Comparison of ENCODE assay signal across 35 cellular contexts in genomic region chrX:140923118-140923517, GRCh38.
DNase-seq lines count a peak whose midpoint lies in the region; ATAC-seq, FAIRE-seq and TF ChIP-seq lines count a peak whose summit lies in the region.
"Had no signal": no experiment of that assay in that cellular context is flagged by ENCODE, and none has a peak within 500 bp of the region (broad histone marks: within the 10 kb centered on the region; RNA-seq: fewer than 3 reads in every experiment).

No MANE protein-coding gene starts in this region.

- no peak overlapping the region for H2BK120ac ChIP-seq in H1 (replicated peaks; ENCODE audit: low read depth, low read length)

- H3K27me3 ChIP-seq in K562 (ENCODE audit: control insufficient read depth in 2 of 2, insufficient read depth in 2 of 2, low read length in 2 of 2) (no peaks in the 10 kb centered on the region), H1 (replicated peaks in 1 of 4; ENCODE audit: control insufficient read depth in 3 of 4, extremely low read depth in 1 of 4, insufficient read depth in 3 of 4, low read length in 3 of 4) (no peaks in the 10 kb centered on the region), endothelial cell of umbilical vein (ENCODE audit: control insufficient read depth in 2 of 2, insufficient read depth in 2 of 2, low read length in 2 of 2) (no peaks in the 10 kb centered on the region), hepatocyte (no peaks in the 10 kb centered on the region)
- H3K27me3 ChIP-seq: BE2C had no signal

- TF ChIP-seq POLR2A in K562 (conservative IDR thresholded peaks at IDR 0.05) (no peak), H1 (IDR thresholded peaks at IDR 0.05; ENCODE audit: control extremely low read depth in 1 of 2, low read depth in 2 of 2, low read length in 2 of 2) (no peak), endothelial cell of umbilical vein (IDR thresholded peaks at IDR 0.05; ENCODE audit: low read depth, low read length) (no peak)

- H2BK12ac ChIP-seq in H1 (ENCODE audit: low read depth, low read length), result no peak overlapping the region

- no peak for ATAC-seq in K562
- ATAC-seq in GM21737 (IDR thresholded peaks at IDR 0.05; ENCODE audit: unreplicated experiment), result no peak
- ATAC-seq: A549; CD8-positive, alpha-beta T cell had no signal

- no TSS peak for BruUV-seq in K562 (replicated peaks; lab: Mats Ljungman, UMichigan)
- BruUV-seq in endothelial cell of umbilical vein (replicated peaks; lab: Mats Ljungman, UMichigan), result no TSS peak

- TF ChIP-seq CTCF in K562 (IDR thresholded peaks at IDR 0.05 in 2 of 3, conservative IDR thresholded peaks at IDR 0.05 in 1 of 3; ENCODE audit: insufficient read depth in 2 of 3, low read depth in 1 of 3, low read length in 3 of 3), result no peak
- TF ChIP-seq CTCF in H1 (IDR thresholded peaks at IDR 0.05; ENCODE audit: control extremely low read depth in 1 of 3, insufficient read depth in 1 of 3, low read depth in 1 of 3, low read length in 3 of 3), result no peak
- TF ChIP-seq CTCF in endothelial cell of umbilical vein (IDR thresholded peaks at IDR 0.05; ENCODE audit: extremely low read depth in 1 of 2, insufficient read depth in 1 of 2, low read depth in 1 of 2, low read length in 2 of 2), result no peak
- TF ChIP-seq CTCF in hepatocyte (IDR thresholded peaks at IDR 0.05; ENCODE audit: poor library complexity), result no peak

- H3K9me2 ChIP-seq in hepatocyte (replicated peaks; ENCODE audit: insufficient read depth), result no peaks in the 10 kb centered on the region

- no peak for FAIRE-seq in K562 (lab: Jason Lieb, UNC)
- peak; percentile 28 for FAIRE-seq in H1 (lab: Jason Lieb, UNC)
- peak; percentile 55 for FAIRE-seq in endothelial cell of umbilical vein (lab: Jason Lieb, UNC)
- FAIRE-seq: A204.1, D721Med had no signal

- H3K56ac ChIP-seq in H1 (replicated peaks; ENCODE audit: insufficient read length, low read depth, low read length), result no peak overlapping the region

- H4K20me1 ChIP-seq in K562 (replicated peaks; ENCODE audit: control insufficient read depth, insufficient read depth, low read length), result no peaks in the 10 kb centered on the region
- H4K20me1 ChIP-seq in H1 (replicated peaks in 1 of 2; ENCODE audit: control insufficient read depth in 1 of 2, insufficient read depth in 2 of 2, low read length in 2 of 2), result no peaks in the 10 kb centered on the region
- H4K20me1 ChIP-seq in endothelial cell of umbilical vein (replicated peaks; ENCODE audit: control insufficient read depth, extremely low read depth, insufficient read depth, low read length), result no peaks in the 10 kb centered on the region
- H4K20me1 ChIP-seq in hepatocyte (ENCODE audit: insufficient read depth, poor library complexity, severe bottlenecking), result no peaks in the 10 kb centered on the region
- H4K20me1 ChIP-seq: BLaER1; BLaER1 treated with 17β-estradiol and CSF1 and Interleukin-3, amounts not matched to agents 10 nM and 100 nM had no signal

- intact Hi-C loops in K562 (cut with micrococcal nuclease) (no loop called here), endothelial cell of umbilical vein (cut with micrococcal nuclease) (no loop called here)

- no peaks in the 10 kb centered on the region for H3K23me2 ChIP-seq in H1 (ENCODE audit: low read depth, low read length)

- H3K4me3 ChIP-seq in K562, result no peak overlapping the region
- no peak overlapping the region for H3K4me3 ChIP-seq in H1 (ENCODE audit: extremely low read depth in 1 of 4, insufficient read depth in 2 of 4, low read depth in 3 of 4, low read length in 4 of 4)
- H3K4me3 ChIP-seq in endothelial cell of umbilical vein (replicated peaks in 1 of 3; ENCODE audit: insufficient read depth in 1 of 3, low read depth in 1 of 3, low read length in 3 of 3), result no peak overlapping the region
- no peak overlapping the region for H3K4me3 ChIP-seq in hepatocyte
- H3K4me3 ChIP-seq: A549; BLaER1; BLaER1 treated with 17β-estradiol and CSF1 and Interleukin-3, amounts not matched to agents 10 nM and 100 nM had no signal

- H4K8ac ChIP-seq in H1 (ENCODE audit: extremely low read depth, insufficient read depth, low read length), result no peak overlapping the region

- in situ Hi-C loops in K562 (cut with MboI), result no loop called here

- no peak overlapping the region for H4K5ac ChIP-seq in H1 (ENCODE audit: insufficient read length, low read depth, low read length)

- no peaks in the 10 kb centered on the region for H3K79me2 ChIP-seq in K562 (ENCODE audit: control insufficient read depth, insufficient read depth, low read length)
- H3K79me2 ChIP-seq in H1 (ENCODE audit: control insufficient read depth in 1 of 2, insufficient read depth in 2 of 2, low read length in 2 of 2), result no peaks in the 10 kb centered on the region
- no peaks in the 10 kb centered on the region for H3K79me2 ChIP-seq in endothelial cell of umbilical vein (ENCODE audit: control insufficient read depth, insufficient read depth, low read length)
- H3K79me2 ChIP-seq in hepatocyte, result no peaks in the 10 kb centered on the region

- CTCF ChIA-PET in K562 (lab: Yijun Ruan, JAX; ENCODE audit: low intra/inter-chr PET ratio), result no interaction called here
- CTCF ChIA-PET in H1 (lab: Charles Lee; ENCODE audit: partially characterized antibody), result no interaction called here
- CTCF ChIA-PET in endothelial cell of umbilical vein (lab: Charles Lee), result no interaction called here

- no peak overlapping the region for H2BK20ac ChIP-seq in H1 (ENCODE audit: low read length)

- WGBS in K562 (ENCODE audit: insufficient coverage, low coverage, missing lambda C conversion rate), result 3% methylated on average over 4 of the region's 4 CpGs
- whole genome bisulfite sequencing in H1 (ENCODE audit: extremely low coverage in 1 of 2, insufficient coverage in 1 of 2, insufficient read length in 1 of 2, insufficient replicate concordance in 2 of 2, low coverage in 1 of 2, low lambda C conversion rate in 2 of 2, missing lambda C conversion rate in 1 of 2), 2 experiments, result 100% methylated on average over 4 of the region's 4 CpGs; no CpG with 5 or more reads in 1 of the 2 experiments
- 74% methylated on average over 4 of the region's 4 CpGs for WGBS in hepatocyte (ENCODE audit: low lambda C conversion rate, missing lambda C conversion rate)

- dilution Hi-C loops in endothelial cell of umbilical vein (cut with MboI; ENCODE audit: extremely low pct_ligation_motif_present, low sequenced_read_pairs), result no loop called here

- no peak for TF ChIP-seq RAD21 in K562 (CRISPR knock-in tag; conservative IDR thresholded peaks at IDR 0.05 in 1 of 2, IDR thresholded peaks at IDR 0.05 in 1 of 2)
- TF ChIP-seq RAD21 in H1 (IDR thresholded peaks at IDR 0.05 in 1 of 2, conservative IDR thresholded peaks at IDR 0.05 in 1 of 2; ENCODE audit: low read depth in 2 of 2, low read length in 2 of 2), result no peak

- no peaks in the 10 kb centered on the region for H3K9me1 ChIP-seq in K562 (ENCODE audit: control insufficient read depth, insufficient read depth, low read length)
- H3K9me1 ChIP-seq in endothelial cell of umbilical vein (replicated peaks; ENCODE audit: control insufficient read depth, extremely low read depth, insufficient read depth, low read length), result no peaks in the 10 kb centered on the region

- DNase-seq in K562 (ENCODE audit: extremely low read depth in 1 of 4, low spot score in 3 of 4) (no peak), H1 (ENCODE audit: low read depth in 1 of 2, low spot score in 2 of 2) (no peak), endothelial cell of umbilical vein (ENCODE audit: low read depth, low spot score) (no peak), hepatocyte (ENCODE audit: low spot score) (no peak), T-helper 9 cell (no peak), cerebellum (ENCODE audit: low spot score) (no peak)
- DNase-seq in stimulated activated CD4-positive, alpha-beta T cell treated with anti-CD3 and anti-CD28 coated beads, Interleukin-2, amount 100 ng/mL, for 48 hours, result no peak
- DNase-seq: 8988T; ACHN; AML-193; BE2C; C1 segment of cervical spinal cord; Caco-2; Calu3; CD4-positive, alpha-beta memory T cell; CD4-positive, alpha-beta T cell; CD4-positive, CD25-positive, alpha-beta regulatory T cell; CD8-positive, alpha-beta memory T cell; CD8-positive, alpha-beta T cell; COR-L47; DMS 273 treated with DMSO at 0.1 percent for 48 hours; DMS153; DMS53; DMS79; DMS79 treated with DMSO at 0.1 percent for 48 hours; DND-41; EL had no signal

- no peaks in the 10 kb centered on the region for H3K79me1 ChIP-seq in H1 (ENCODE audit: low read depth, low read length)

- H2BK15ac ChIP-seq in H1 (ENCODE audit: low read length), result no peak overlapping the region

- POLR2A ChIA-PET in K562 (lab: Yijun Ruan, JAX) (no interaction called here), H1 (lab: Charles Lee; ENCODE audit: partially characterized antibody) (no interaction called here), endothelial cell of umbilical vein (lab: Charles Lee) (no interaction called here)

- no peak overlapping the region for H4K91ac ChIP-seq in H1 (replicated peaks; ENCODE audit: insufficient read length, low read length)

- H2AK5ac ChIP-seq in H1 (ENCODE audit: low read depth, low read length), result no peak overlapping the region

- H2AFZ ChIP-seq in K562 (ENCODE audit: low read depth, low read length) (no peak overlapping the region), H1 (ENCODE audit: low read length) (no peak overlapping the region), endothelial cell of umbilical vein (ENCODE audit: low read depth, low read length) (no peak overlapping the region), hepatocyte (no peak overlapping the region)

- H3K9ac ChIP-seq in K562 (ENCODE audit: insufficient read depth in 1 of 2, low read depth in 2 of 2, low read length in 2 of 2) (no peak overlapping the region), H1 (replicated peaks in 1 of 4; ENCODE audit: extremely low read depth in 1 of 4, low read depth in 3 of 4, low read length in 3 of 4) (no peak overlapping the region), endothelial cell of umbilical vein (replicated peaks; ENCODE audit: extremely low read depth, insufficient read depth, low read length) (no peak overlapping the region)
- H3K9ac ChIP-seq: BLaER1; BLaER1 treated with 17β-estradiol and CSF1 and Interleukin-3, amounts not matched to agents 10 nM and 100 nM had no signal

- H3K4ac ChIP-seq in H1 (replicated peaks; ENCODE audit: insufficient read length, low read depth, low read length), result no peak overlapping the region

- H3K14ac ChIP-seq in H1 (ENCODE audit: insufficient read length), result no peak overlapping the region

- H3K27ac ChIP-seq in K562 (ENCODE audit: extremely low read depth, low read depth, low read length) (no peak overlapping the region), H1 (ENCODE audit: low read depth, low read length) (no peak overlapping the region), endothelial cell of umbilical vein (ENCODE audit: insufficient read depth, low read depth, low read length) (no peak overlapping the region), hepatocyte (peak overlapping the region; percentile 7)
- H3K27ac ChIP-seq: 22Rv1; A549; BLaER1; BLaER1 treated with 17β-estradiol and CSF1 and Interleukin-3, amounts not matched to agents 10 nM and 100 nM; C4-2B had no signal

- no peak overlapping the region for H2BK5ac ChIP-seq in H1 (ENCODE audit: low read depth, low read length)

- no peak overlapping the region for H3K23ac ChIP-seq in H1 (ENCODE audit: insufficient read length)

- TF ChIP-seq EP300 in K562 (IDR thresholded peaks at IDR 0.05; ENCODE audit: low read length), result no peak
- TF ChIP-seq EP300 in H1 (IDR thresholded peaks at IDR 0.05; ENCODE audit: borderline replicate concordance in 1 of 2, low read depth in 2 of 2, low read length in 2 of 2), result no peak

- H3K9me3 ChIP-seq in K562 (replicated peaks; ENCODE audit: control insufficient read depth, insufficient read depth, low read depth, low read length), result no peaks in the 10 kb centered on the region
- H3K9me3 ChIP-seq in H1 (ENCODE audit: insufficient read depth in 2 of 2, low read depth in 1 of 2, low read length in 1 of 2), result no peaks in the 10 kb centered on the region
- no peaks in the 10 kb centered on the region for H3K9me3 ChIP-seq in endothelial cell of umbilical vein (replicated peaks; ENCODE audit: control insufficient read depth, insufficient read depth, low read length)
- H3K9me3 ChIP-seq in hepatocyte (ENCODE audit: low read depth), result no peaks in the 10 kb centered on the region
- H3K9me3 ChIP-seq: A549, BE2C, BLaER1, Caco-2 had no signal

- H3K4me1 ChIP-seq in K562 (replicated peaks in 1 of 2; ENCODE audit: control insufficient read depth in 2 of 2, insufficient read depth in 2 of 2, low read length in 2 of 2) (no peaks in the 10 kb centered on the region), H1 (replicated peaks in 1 of 4; ENCODE audit: control insufficient read depth in 3 of 4, insufficient read depth in 4 of 4, low read length in 3 of 4) (peaks cover 0 to 4% (median 0%) of the 10 kb centered on the region in 4 experiments; a peak in 1 of 7 replicates), endothelial cell of umbilical vein (ENCODE audit: control insufficient read depth, extremely low read depth, insufficient read depth, low read length) (no peaks in the 10 kb centered on the region), hepatocyte (ENCODE audit: insufficient read depth) (no peaks in the 10 kb centered on the region)
- H3K4me1 ChIP-seq: BLaER1; BLaER1 treated with 17β-estradiol and CSF1 and Interleukin-3, amounts not matched to agents 10 nM and 100 nM; Caco-2 had no signal

- H3K36me3 ChIP-seq in K562 (ENCODE audit: control insufficient read depth, insufficient read depth, low read length) (no peaks in the 10 kb centered on the region), H1 (ENCODE audit: control insufficient read depth in 2 of 4, insufficient read depth in 4 of 4, low read length in 3 of 4) (no peaks in the 10 kb centered on the region), endothelial cell of umbilical vein (ENCODE audit: control insufficient read depth in 2 of 2, extremely low read depth in 1 of 2, insufficient read depth in 2 of 2, low read length in 2 of 2) (no peaks in the 10 kb centered on the region), hepatocyte (replicated peaks; ENCODE audit: insufficient read depth, low read depth) (no peaks in the 10 kb centered on the region)
- H3K36me3 ChIP-seq: BE2C; BLaER1; BLaER1 treated with 17β-estradiol and CSF1 and Interleukin-3, amounts not matched to agents 10 nM and 100 nM had no signal

- no peak overlapping the region for H3K18ac ChIP-seq in H1 (ENCODE audit: extremely low read depth, low read length)

- H3K4me2 ChIP-seq in K562 (ENCODE audit: insufficient read depth, low read length), result no peak overlapping the region
- no peak overlapping the region for H3K4me2 ChIP-seq in H1 (ENCODE audit: insufficient read depth in 1 of 2, low read depth in 2 of 2, low read length in 2 of 2)
- H3K4me2 ChIP-seq in endothelial cell of umbilical vein (ENCODE audit: insufficient read depth, low read length), result no peak overlapping the region
- H3K4me2 ChIP-seq in hepatocyte, result no peak overlapping the region
- H3K4me2 ChIP-seq: A549; BLaER1; BLaER1 treated with 17β-estradiol and CSF1 and Interleukin-3, amounts not matched to agents 10 nM and 100 nM had no signal
